7 cellular contexts compared by ENCODE assay signal in the genomic region with DNA sequence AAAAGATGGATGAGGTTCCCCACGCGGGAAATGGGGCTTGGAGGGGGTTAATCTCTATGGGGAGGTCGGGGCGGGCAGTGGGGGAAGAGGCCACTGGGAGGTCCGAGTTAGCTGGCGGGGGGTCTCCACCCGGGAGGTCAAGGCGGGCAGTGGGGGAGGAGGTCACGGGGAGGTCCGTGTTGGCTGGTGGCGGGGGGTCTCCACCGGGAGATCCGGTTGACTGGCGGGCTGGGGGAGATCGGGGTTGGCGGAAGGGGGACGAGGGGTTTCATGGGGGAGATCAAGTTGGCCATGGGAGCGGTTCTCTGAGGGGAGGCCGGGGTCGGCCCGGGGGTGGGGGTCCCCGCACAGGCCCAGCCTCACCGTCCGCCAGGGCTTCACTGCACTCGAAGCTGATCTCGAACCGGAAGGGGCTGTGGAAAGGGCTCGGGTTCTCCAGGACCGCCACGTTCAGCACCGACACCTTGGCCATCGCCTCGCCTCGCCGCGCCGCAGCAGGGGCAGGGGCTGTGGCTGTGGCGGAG. TPM values are rescaled to one million over a fixed set of nuclear protein-coding genes. Genes with fewer than 3 reads are reported as not detected.
DNase-seq lines count a peak whose midpoint lies in the region; ATAC-seq and TF ChIP-seq lines count a peak whose summit lies in the region.

No MANE protein-coding gene starts in this region.

- no peak overlapping the region for H2AFZ ChIP-seq in SU-DHL-6 (ENCODE audit: low read depth, low read length, severe bottlenecking)
- no peak overlapping the region for H2AFZ ChIP-seq in hepatocyte

- H3K27me3 ChIP-seq in H7 (ENCODE audit: control insufficient read depth, insufficient read depth, low read length) (no peaks in the 10 kb centered on the region), SU-DHL-6 (ENCODE audit: low read length) (no peaks in the 10 kb centered on the region), hepatocyte (no peaks in the 10 kb centered on the region), spleen (replicated peaks in 1 of 7) (no peaks in the 10 kb centered on the region)

- H3F3A ChIP-seq in SU-DHL-6 (ENCODE audit: insufficient read depth): 0 out of 2 replicates have a peak, but pooled peaks cover 2% of the 10 kb centered on the region

- H3K36me3 ChIP-seq in H7 (replicated peaks; ENCODE audit: control insufficient read depth, insufficient read depth, low read length) (no peaks in the 10 kb centered on the region), SU-DHL-6 (ENCODE audit: low read length) (0 out of 2 replicates have a peak, but pooled peaks cover 5% of the 10 kb centered on the region), hepatocyte (replicated peaks; ENCODE audit: insufficient read depth, low read depth) (no peaks in the 10 kb centered on the region), spleen (peaks cover 0 to 3% (median 0%) of the 10 kb centered on the region in 6 donors)

- TF ChIP-seq CTCF in SU-DHL-6 (IDR thresholded peaks at IDR 0.05; ENCODE audit: insufficient read depth, low read length, poor library complexity, severe bottlenecking) (no peak), hepatocyte (IDR thresholded peaks at IDR 0.05; ENCODE audit: poor library complexity) (no peak), spleen (IDR thresholded peaks at IDR 0.05 in 8 of 11, conservative IDR thresholded peaks at IDR 0.05 in 3 of 11) (no peak)

- TF ChIP-seq POLR2A in spleen (IDR thresholded peaks at IDR 0.05): no peak

- intact Hi-C loops in spleen (cut with DNase I; ENCODE audit: low total_unique reads): loop anchor here (10.0 kb wide), 1 partner anchor 51 kb away; a partner anchor contains a TSS

- H3K4me2 ChIP-seq in SU-DHL-6 (ENCODE audit: low read depth, low read length, poor library complexity, severe bottlenecking): peak overlapping the region; percentile 80
- H3K4me2 ChIP-seq in hepatocyte: peak overlapping the region; percentile 83

- H3K27ac ChIP-seq in SU-DHL-6 (ENCODE audit: low read depth, low read length) (peak overlapping the region; percentile 66), hepatocyte (no peak overlapping the region), spleen (peak overlapping the region in 7 of 8 donors; percentile 96 to 99 (median 98))

- H3K4me3 ChIP-seq in H7 (ENCODE audit: insufficient read depth, low read depth, low read length): peak overlapping the region; percentile 91
- H3K4me3 ChIP-seq in SU-DHL-6 (ENCODE audit: insufficient read depth, low read length, poor library complexity, severe bottlenecking): peak overlapping the region; percentile 88
- H3K4me3 ChIP-seq in hepatocyte: peak overlapping the region; percentile 5
- H3K4me3 ChIP-seq in spleen: peak overlapping the region; percentile 43 to 93 (median 74)

- peaks cover 13% of the 10 kb centered on the region for H3K4me1 ChIP-seq in hepatocyte (ENCODE audit: insufficient read depth)
- peaks cover 17 to 64% (median 47%) of the 10 kb centered on the region in 6 donors for H3K4me1 ChIP-seq in spleen

- H4K20me1 ChIP-seq in SU-DHL-6 (ENCODE audit: low read depth, low read length) (peaks cover 5% of the 10 kb centered on the region; the same call in 1 of the 2 replicates), hepatocyte (ENCODE audit: insufficient read depth, poor library complexity, severe bottlenecking) (no peaks in the 10 kb centered on the region)

- H3K9ac ChIP-seq in SU-DHL-6 (ENCODE audit: low read length): peak overlapping the region; percentile 89

- ATAC-seq in HG03354 (IDR thresholded peaks at IDR 0.05; ENCODE audit: poor library complexity, severe bottlenecking, unreplicated experiment): no peak

- 0% methylated on average over 5 of the region's 38 CpGs for WGBS in hepatocyte (ENCODE audit: low lambda C conversion rate, missing lambda C conversion rate)
- WGBS in spleen, 5 donors: 0 to 3% (median 1%) methylated on average over 19 to 38 of the region's 38 CpGs

- H3K79me2 ChIP-seq in SU-DHL-6 (ENCODE audit: insufficient read depth, low read length) (peaks cover 48% of the 10 kb centered on the region), hepatocyte (peaks cover 14% of the 10 kb centered on the region)

- no peaks in the 10 kb centered on the region for H3K9me3 ChIP-seq in SU-DHL-6 (ENCODE audit: insufficient read depth, low read length)
- H3K9me3 ChIP-seq in hepatocyte (ENCODE audit: low read depth): no peaks in the 10 kb centered on the region
- H3K9me3 ChIP-seq in spleen: no peaks in the 10 kb centered on the region

- peak; percentile 84 for DNase-seq in H7
- DNase-seq in hepatocyte (ENCODE audit: low spot score): no peak
- no peak for DNase-seq in spleen
- no peak for DNase-seq in iPS-NIHi7 (ENCODE audit: extremely low spot score)
- DNase-seq in GF-D8 (lab: John Stamatoyannopoulos, UW): no peak

- H3K9me2 ChIP-seq in SU-DHL-6 (replicated peaks; ENCODE audit: insufficient read depth, low read length): no peaks in the 10 kb centered on the region
- H3K9me2 ChIP-seq in hepatocyte (replicated peaks; ENCODE audit: insufficient read depth): no peaks in the 10 kb centered on the region

RNA-seq across cellular contexts. Expression of a gene that starts 0.3 kb away (rescaled TPM):
- total RNA-seq in H7 (2014; rRNA removed; shearing (Covaris generic)): 70.8 and 76.2 TPM in 2 replicates
- total RNA-seq in hepatocyte: 5.1 and 7.3 TPM in 2 replicates
- polyA plus RNA-seq in hepatocyte: 10.0 and 12.4 TPM in 2 replicates
- total RNA-seq in spleen: 10 to 100 TPM in 3 of 7 donors, 1 to 10 TPM in 4; 4.0 to 24.8 (median 7.0) TPM
- 10 to 100 TPM in 2 of 3 donors, 1 to 10 TPM in 1; 3.8 to 12.5 (median 10.1) TPM for polyA plus RNA-seq in spleen

RNA-seq across cellular contexts. Expression of a gene that starts 18.5 kb away (rescaled TPM):
- 31.0 and 31.7 TPM in 2 replicates for total RNA-seq in H7 (2014; rRNA removed; shearing (Covaris generic))
- 29.0 and 41.5 TPM in 2 replicates for total RNA-seq in hepatocyte
- polyA plus RNA-seq in hepatocyte: 12.2 and 13.4 TPM in 2 replicates
- total RNA-seq in spleen: 100 to 1,000 TPM in 6 of 7 donors, 10 to 100 TPM in 1; 87.7 to 256 (median 132) TPM
- 10 to 100 TPM; 26.6 to 77.3 (median 31.4) TPM for polyA plus RNA-seq in spleen

RNA-seq across cellular contexts. Expression of a gene that starts 45.5 kb away (rescaled TPM):
- total RNA-seq in H7 (2014; rRNA removed; shearing (Covaris generic)): 107 and 128 TPM in 2 replicates
- total RNA-seq in hepatocyte (25.6 and 35.8 TPM in 2 replicates), spleen (10 to 100 TPM; 25.5 to 36.8 (median 30.6) TPM)
- polyA plus RNA-seq in hepatocyte (44.8 and 45.6 TPM in 2 replicates), spleen (10 to 100 TPM; 19.6 to 31.4 (median 24.3) TPM)

RNA-seq across cellular contexts. Expression of a gene that starts 50.5 kb away (rescaled TPM):
- 0.94 and 1.3 TPM in 2 replicates for total RNA-seq in H7 (2014; rRNA removed; shearing (Covaris generic))
- total RNA-seq in hepatocyte (not detected in 2 replicates), spleen (1 to 10 TPM in 1 of 7 donors, not detected in 6; 4.9 TPM)
- polyA plus RNA-seq in hepatocyte (not detected in 2 replicates), spleen (not detected)

Comparison
In these comparisons a context has a peak if more than half of its experiments do, and no peak if none do; other contexts are left out.
1. H3K4me3 ChIP-seq: peak in every context shown above with its lines; median percentile 91 in H7; 88 in SU-DHL-6; 74 in spleen; 5 in hepatocyte.